Comparison of ENCODE assay signal across 18 cellular contexts in the genomic region with DNA sequence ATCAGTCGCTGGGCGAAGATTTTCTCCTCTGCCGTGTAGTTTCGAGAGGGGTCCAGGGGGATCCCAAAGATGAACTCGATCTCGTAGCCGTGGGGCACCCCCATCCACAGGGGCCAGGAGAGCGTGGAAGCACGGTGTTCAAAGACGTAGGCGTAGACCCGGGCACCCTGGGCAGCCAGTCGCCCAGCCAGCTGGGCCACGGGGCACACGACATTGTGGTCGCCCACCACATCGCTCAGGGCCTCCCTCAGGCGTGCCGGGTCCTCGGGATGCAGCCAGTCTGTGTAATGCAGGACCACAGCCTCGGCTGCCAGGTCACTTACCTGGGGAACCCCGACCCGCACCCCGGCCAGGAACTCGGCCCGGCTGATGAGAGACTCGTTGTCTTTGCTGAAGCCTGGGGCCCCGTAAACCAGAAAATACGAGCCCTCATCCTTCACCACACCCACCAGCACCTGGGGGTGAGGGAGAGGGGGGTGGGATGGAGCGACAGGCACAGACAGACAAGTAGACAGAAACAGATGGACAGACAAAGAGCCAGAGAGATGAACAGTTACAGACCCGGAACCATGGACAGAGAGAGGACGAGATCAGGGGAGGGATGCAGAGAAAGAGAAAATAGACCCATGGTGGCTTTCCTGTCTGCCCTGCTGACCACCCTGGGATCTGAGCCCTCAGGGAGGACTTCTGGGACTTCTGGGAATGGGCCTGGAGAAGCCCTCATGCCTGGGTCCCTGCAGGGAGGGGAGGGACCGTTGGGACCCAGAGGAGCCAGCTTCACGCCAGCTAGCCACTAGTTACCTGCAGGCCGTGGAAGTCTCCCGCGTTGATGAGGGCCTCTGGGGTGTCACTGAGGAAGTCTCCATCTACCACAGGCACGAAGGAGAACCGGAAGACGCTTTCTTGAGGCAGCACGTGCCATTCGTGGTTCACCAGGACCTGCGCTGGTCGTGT. TPM values are rescaled to one million over a fixed set of nuclear protein-coding genes. Genes with fewer than 3 reads are reported as not detected.
DNase-seq lines count a peak whose midpoint lies in the region; ATAC-seq and TF ChIP-seq lines count a peak whose summit lies in the region.
"Had no signal": no experiment of that assay in that cellular context is flagged by ENCODE, and none has a peak within 500 bp of the region (broad histone marks: within the 10 kb centered on the region; RNA-seq: fewer than 3 reads in every experiment).

No MANE protein-coding gene starts in this region.

- in situ Hi-C loops in gastrocnemius medialis (cut with MboI; ENCODE audit: low sequenced_read_pairs in 4 of 4): loop anchor here in 1 of 4 donors (5.0 kb wide), 1 partner anchor 165 kb away; no protein-coding TSS in a partner anchor

- H3K27me3 ChIP-seq in mesendoderm (ENCODE audit: insufficient read depth, low read length, poor library complexity) (no peaks in the 10 kb centered on the region), gastrocnemius medialis (peaks cover 0 to 6% (median 0%) of the 10 kb centered on the region in 3 donors)

- no peak overlapping the region for H2BK15ac ChIP-seq in mesendoderm (replicated peaks; ENCODE audit: low read depth)

- H3K23ac ChIP-seq in mesendoderm (ENCODE audit: low read length): no peak overlapping the region

- DNase-seq in activated CD4-positive, alpha-beta T cell treated with anti-CD3 and anti-CD28 coated beads, Interleukin-2, amount 10 ng/mL, durations not matched to agents 7 days and 5 days: no peak
- DNase-seq in activated CD4-positive, alpha-beta T cell treated with anti-CD3 and anti-CD28 coated beads, Interleukin-2, amount 50 U/mL, for 48 hours: no peak
- peak; percentile 2 for DNase-seq in RPMI8226
- no peak for DNase-seq in mesendoderm
- no peak for DNase-seq in gastrocnemius medialis
- no peak for DNase-seq in DMS79 treated with DMSO at 0.1 percent for 48 hours (lab: John Stamatoyannopoulos, UW)
- DNase-seq: 8988T; effector memory CD4-positive, alpha-beta T cell; HFFc6; NCI-H187; NCI-H446; stimulated activated naive B cell treated with anti-CD40 and anti-IgM and Interleukin-4, amounts not matched to agents 10 μg/mL and 1 μg/mL and 100 μg/mL, for 72 hours; tibial artery had no signal

- POLR2A ChIA-PET in activated CD4-positive, alpha-beta T cell treated with anti-CD3 and anti-CD28 coated beads, Interleukin-2, amount 10 ng/mL, durations not matched to agents 7 days and 5 days (lab: Charles Lee): no interaction called here

- H3K9me3 ChIP-seq in gastrocnemius medialis: no peaks in the 10 kb centered on the region
- H3K9me3 ChIP-seq: tibial artery had no signal

- H2BK5ac ChIP-seq in mesendoderm (ENCODE audit: low read length): no peak overlapping the region

- peaks cover 3% of the 10 kb centered on the region for H3K36me3 ChIP-seq in mesendoderm (ENCODE audit: control insufficient read depth, insufficient read depth, low read length)
- peaks cover 0 to 10% of the 10 kb centered on the region in 2 donors for H3K36me3 ChIP-seq in gastrocnemius medialis

- H3K27ac ChIP-seq in mesendoderm (ENCODE audit: low read depth, low read length) (no peak overlapping the region), gastrocnemius medialis (peak overlapping the region; percentile 30 to 95 (median 91))
- H3K27ac ChIP-seq: tibial artery had no signal

- no CpG with 5 or more reads among the region's 44 CpGs for WGBS in mesendoderm (ENCODE audit: extremely low coverage, insufficient coverage, low lambda C conversion rate)

- no peak overlapping the region for H4K5ac ChIP-seq in mesendoderm (ENCODE audit: low read length)

- H3K4me1 Mint-ChIP-seq in activated CD4-positive, alpha-beta T cell treated with anti-CD3 and anti-CD28 coated beads, Interleukin-2, amount 10 ng/mL, durations not matched to agents 7 days and 5 days: peaks cover 39% of the 10 kb centered on the region

- H3K4me1 ChIP-seq in mesendoderm (ENCODE audit: control insufficient read depth, low read depth, low read length) (peaks cover 2% of the 10 kb centered on the region), gastrocnemius medialis (peaks cover 32 to 64% of the 10 kb centered on the region in 2 donors)

- no peak overlapping the region for H3K4me2 ChIP-seq in mesendoderm (ENCODE audit: low read length)

- H3K4ac ChIP-seq in mesendoderm (ENCODE audit: low read depth, low read length): no peak overlapping the region

- peak overlapping the region; percentile 13 for H3K27ac Mint-ChIP-seq in activated CD4-positive, alpha-beta T cell treated with anti-CD3 and anti-CD28 coated beads, Interleukin-2, amount 10 ng/mL, durations not matched to agents 7 days and 5 days
- H3K27ac Mint-ChIP-seq: stimulated activated naive B cell treated with anti-CD40 and anti-IgM and Interleukin-4, amounts not matched to agents 10 μg/mL and 1 μg/mL and 100 μg/mL, for 72 hours; T-helper 1 cell treated with Interleukin-12 subunit alpha and Interleukin-12 subunit beta and Interleukin-4 antibody, amounts not matched to agents 30 μg/mL and 1 μg/mL, for 36 hours had no signal

- peaks cover 13% of the 10 kb centered on the region for H3K79me2 ChIP-seq in mesendoderm (ENCODE audit: control insufficient read depth, insufficient read depth, low read length)
- H3K79me2 ChIP-seq: parathyroid adenoma had no signal

- no peak for TF ChIP-seq POLR2A in gastrocnemius medialis (IDR thresholded peaks at IDR 0.05)

- H2AK5ac ChIP-seq in mesendoderm (ENCODE audit: low read length): no peak overlapping the region

- H3K27me3 Mint-ChIP-seq in activated CD4-positive, alpha-beta T cell treated with anti-CD3 and anti-CD28 coated beads, Interleukin-2, amount 10 ng/mL, durations not matched to agents 7 days and 5 days: peaks cover 40% of the 10 kb centered on the region

- no peak overlapping the region for H3K9ac ChIP-seq in mesendoderm (ENCODE audit: low read length)
- H3K9ac ChIP-seq: parathyroid adenoma had no signal

- no peak overlapping the region for H3K4me3 Mint-ChIP-seq in activated CD4-positive, alpha-beta T cell treated with anti-CD3 and anti-CD28 coated beads, Interleukin-2, amount 10 ng/mL, durations not matched to agents 7 days and 5 days
- H3K4me3 Mint-ChIP-seq: HFFc6 had no signal

- no peak overlapping the region for H2BK120ac ChIP-seq in mesendoderm (ENCODE audit: low read depth, low read length)

- no peak overlapping the region for H4K8ac ChIP-seq in mesendoderm (ENCODE audit: low read depth, low read length)

- no peak for TF ChIP-seq CTCF in gastrocnemius medialis (IDR thresholded peaks at IDR 0.05 in 4 of 5, conservative IDR thresholded peaks at IDR 0.05 in 1 of 5)

- H3K18ac ChIP-seq in mesendoderm (ENCODE audit: low read length): no peak overlapping the region

- CTCF ChIA-PET in activated CD4-positive, alpha-beta T cell treated with anti-CD3 and anti-CD28 coated beads, Interleukin-2, amount 10 ng/mL, durations not matched to agents 7 days and 5 days (lab: Charles Lee): no interaction called here

- no peak overlapping the region for H3K4me3 ChIP-seq in mesendoderm (ENCODE audit: low read length)
- H3K4me3 ChIP-seq in gastrocnemius medialis: no peak overlapping the region
- H3K4me3 ChIP-seq: tibial artery had no signal

- H3K36me3 Mint-ChIP-seq in activated CD4-positive, alpha-beta T cell treated with anti-CD3 and anti-CD28 coated beads, Interleukin-2, amount 10 ng/mL, durations not matched to agents 7 days and 5 days (ENCODE audit: low read depth): peaks cover 11% of the 10 kb centered on the region

- no peaks in the 10 kb centered on the region for H3K9me3 Mint-ChIP-seq in activated CD4-positive, alpha-beta T cell treated with anti-CD3 and anti-CD28 coated beads, Interleukin-2, amount 10 ng/mL, durations not matched to agents 7 days and 5 days
- H3K9me3 Mint-ChIP-seq: HFFc6; stimulated activated naive B cell treated with anti-CD40 and anti-IgM and Interleukin-4, amounts not matched to agents 10 μg/mL and 1 μg/mL and 100 μg/mL, for 72 hours; T-helper 1 cell treated with Interleukin-12 subunit alpha and Interleukin-12 subunit beta and Interleukin-4 antibody, amounts not matched to agents 30 μg/mL and 1 μg/mL, for 36 hours had no signal

- ATAC-seq in gastrocnemius medialis: no peak
- no peak for ATAC-seq in GM19023 (IDR thresholded peaks at IDR 0.05; ENCODE audit: unreplicated experiment)
- no peak for ATAC-seq in HG03354 (IDR thresholded peaks at IDR 0.05; ENCODE audit: poor library complexity, severe bottlenecking, unreplicated experiment)
- ATAC-seq: stimulated activated naive B cell treated with anti-CD40 and anti-IgM and Interleukin-4, amounts not matched to agents 10 μg/mL and 1 μg/mL and 100 μg/mL, for 72 hours had no signal

- intact Hi-C loops in gastrocnemius medialis (cut with DNase I; ENCODE audit: low total_unique reads): loop anchor here (10.0 kb wide), 1 partner anchor 352 kb away; a partner anchor contains a TSS

- no peaks in the 10 kb centered on the region for H3K79me1 ChIP-seq in mesendoderm (ENCODE audit: low read length)

- peak overlapping the region; percentile 42 for H3K56ac ChIP-seq in mesendoderm (ENCODE audit: low read length)

RNA-seq across cellular contexts. Expression of a gene that starts 3.0 kb away (rescaled TPM):
- total RNA-seq in activated CD4-positive, alpha-beta T cell treated with anti-CD3 and anti-CD28 coated beads, Interleukin-2, amount 10 ng/mL, durations not matched to agents 7 days and 5 days: not detected
- 25.8 TPM for polyA plus RNA-seq in mesendoderm (2013, experiment 1 of 2)
- 24.9 TPM for polyA plus RNA-seq in mesendoderm (2013, experiment 2 of 2)
- total RNA-seq in gastrocnemius medialis: 10 to 100 TPM in 2 of 4 donors, 1 to 10 TPM in 2; 6.5 to 59.5 (median 11.4) TPM
- total RNA-seq: HT1080 had no signal

RNA-seq across cellular contexts. Expression of a gene that starts 3.1 kb away (rescaled TPM):
- total RNA-seq in activated CD4-positive, alpha-beta T cell treated with anti-CD3 and anti-CD28 coated beads, Interleukin-2, amount 10 ng/mL, durations not matched to agents 7 days and 5 days: 1 to 10 TPM; 2.3 to 3.1 TPM
- 2.1 TPM for polyA plus RNA-seq in mesendoderm (2013, experiment 1 of 2)
- polyA plus RNA-seq in mesendoderm (2013, experiment 2 of 2): 2.2 TPM
- 1 to 10 TPM; 2.0 to 7.1 (median 4.0) TPM for total RNA-seq in gastrocnemius medialis

RNA-seq across cellular contexts. Expression of a gene that starts 17.7 kb away (rescaled TPM):
- total RNA-seq in activated CD4-positive, alpha-beta T cell treated with anti-CD3 and anti-CD28 coated beads, Interleukin-2, amount 10 ng/mL, durations not matched to agents 7 days and 5 days: 100 to 1,000 TPM; 262 to 280 TPM
- polyA plus RNA-seq in mesendoderm (2013, experiment 1 of 2): 168 TPM
- polyA plus RNA-seq in mesendoderm (2013, experiment 2 of 2): 157 TPM
- 10 to 100 TPM; 35.0 to 47.3 (median 39.8) TPM for total RNA-seq in gastrocnemius medialis

RNA-seq across cellular contexts. Expression of a gene that starts 25.5 kb away (rescaled TPM):
- total RNA-seq in activated CD4-positive, alpha-beta T cell treated with anti-CD3 and anti-CD28 coated beads, Interleukin-2, amount 10 ng/mL, durations not matched to agents 7 days and 5 days: 10 to 100 TPM; 24.8 to 34.2 TPM
- 84.1 TPM for polyA plus RNA-seq in mesendoderm (2013, experiment 1 of 2)
- polyA plus RNA-seq in mesendoderm (2013, experiment 2 of 2): 85.5 TPM
- total RNA-seq in gastrocnemius medialis: 1 to 10 TPM; 4.6 to 9.1 (median 7.3) TPM

RNA-seq across cellular contexts. Expression of a gene that starts 40.1 kb away (rescaled TPM):
- 10 to 100 TPM; 44.1 to 49.1 TPM for total RNA-seq in activated CD4-positive, alpha-beta T cell treated with anti-CD3 and anti-CD28 coated beads, Interleukin-2, amount 10 ng/mL, durations not matched to agents 7 days and 5 days
- 16.0 TPM for polyA plus RNA-seq in mesendoderm (2013, experiment 1 of 2)
- polyA plus RNA-seq in mesendoderm (2013, experiment 2 of 2): 16.1 TPM
- total RNA-seq in gastrocnemius medialis: 1 to 10 TPM; 2.5 to 4.3 (median 3.8) TPM

Comparison
In these comparisons a context has a peak if more than half of its experiments do, and no peak if none do; other contexts are left out.
1. RNA of a gene that starts 3.0 kb away (total RNA-seq): 6.5 to 59.5 TPM in gastrocnemius medialis; not detected in activated CD4-positive, alpha-beta T cell treated with anti-CD3 and anti-CD28 coated beads, Interleukin-2, amount 10 ng/mL, durations not matched to agents 7 days and 5 days; every median in the first group is over 4 times any median in the second.
2. RNA of a gene that starts 17.7 kb away (total RNA-seq): 262 to 280 TPM in activated CD4-positive, alpha-beta T cell treated with anti-CD3 and anti-CD28 coated beads, Interleukin-2, amount 10 ng/mL, durations not matched to agents 7 days and 5 days; 35.0 to 47.3 TPM in gastrocnemius medialis; every median in the first group is over 4 times any median in the second.